ENCODE assay signal across 1 cellular context in genomic region chr6:69907981-69908498, GRCh38.
TF ChIP-seq lines count a peak whose summit lies in the region.

No MANE protein-coding gene starts in this region.

TF ChIP-seq in GM23338, 12 proteins besides CTCF, POLR2A, EP300 and RAD21 (continued from another document):
- no peak for TF ChIP-seq JUNB (IDR thresholded peaks at IDR 0.05; ENCODE audit: unreplicated experiment)
- no peak for TF ChIP-seq POLR2AphosphoS5 (IDR thresholded peaks at IDR 0.05; ENCODE audit: low read depth)
- no peak for TF ChIP-seq EZH2phosphoT487 (IDR thresholded peaks at IDR 0.05; ENCODE audit: unreplicated experiment)
- no peak for TF ChIP-seq ETS1 (IDR thresholded peaks at IDR 0.05)
- no peak for TF ChIP-seq REST (IDR thresholded peaks at IDR 0.05; ENCODE audit: unreplicated experiment)
- no peak for TF ChIP-seq ZNF114 (CRISPR knock-in tag; IDR thresholded peaks at IDR 0.05)
- no peak for TF ChIP-seq EZH2 (IDR thresholded peaks at IDR 0.05; ENCODE audit: low read depth, unreplicated experiment)
